In the genomic region with DNA sequence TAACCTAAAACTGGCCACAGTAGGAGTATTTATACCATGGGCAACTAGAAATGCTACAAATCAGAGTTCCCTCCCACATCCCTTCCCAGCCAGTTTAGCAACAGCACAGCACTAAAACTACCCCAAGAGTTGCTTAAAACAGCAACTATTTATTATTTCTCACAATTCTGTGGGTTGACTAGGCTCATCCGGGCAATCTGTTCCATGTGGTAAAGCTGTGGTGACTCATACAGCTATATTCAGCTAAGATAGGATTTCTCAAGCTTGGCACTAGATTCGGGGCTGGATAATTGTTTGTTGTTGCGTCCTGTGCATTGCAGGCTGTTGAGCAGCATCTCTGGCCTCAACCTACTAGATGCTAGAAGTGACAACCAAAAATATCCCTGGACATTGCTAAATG, we compare ENCODE assay signal across 8 cellular contexts. TPM values are rescaled to one million over a fixed set of nuclear protein-coding genes. Genes with fewer than 3 reads are reported as not detected.
A peak's percentile ranks its signal among the peaks of the same experiment; 100 is the strongest.
DNase-seq lines count a peak whose midpoint lies in the region; ATAC-seq, FAIRE-seq and TF ChIP-seq lines count a peak whose summit lies in the region.

No MANE protein-coding gene starts in this region.

- peak overlapping the region in 1 of 2 donors; percentile 31 for H3K27ac ChIP-seq in lung (ENCODE audit: low read depth in 1 of 2, low read length in 1 of 2)

- CTCF ChIA-PET in BJ (lab: Yijun Ruan, JAX): no interaction called here

- no peak for FAIRE-seq in GM19239 (lab: Jason Lieb, UNC)

- H3K4me3 ChIP-seq in BJ (ENCODE audit: low read depth, low read length) (no peak overlapping the region), adipocyte (ENCODE audit: low read length) (no peak overlapping the region), lung (no peak overlapping the region)

- H3K4me1 ChIP-seq in adipocyte (ENCODE audit: control insufficient read depth, insufficient read depth, low read length) (peaks cover 25% of the 10 kb centered on the region), lung (ENCODE audit: control insufficient read depth in 2 of 2, insufficient read depth in 2 of 2, low read length in 2 of 2) (no peaks in the 10 kb centered on the region)

- H3K9ac ChIP-seq in adipocyte (ENCODE audit: low read length): no peak overlapping the region

- H3K9me3 ChIP-seq in adipocyte (ENCODE audit: control insufficient read depth, low read length) (no peaks in the 10 kb centered on the region), lung (ENCODE audit: control insufficient read depth in 2 of 2, insufficient read depth in 1 of 2, low read length in 1 of 2) (no peaks in the 10 kb centered on the region)

- no peaks in the 10 kb centered on the region for H3K27me3 ChIP-seq in BJ (ENCODE audit: control insufficient read depth, insufficient read depth, low read length)
- H3K27me3 ChIP-seq in adipocyte (replicated peaks; ENCODE audit: control insufficient read depth, insufficient read depth, low read length): no peaks in the 10 kb centered on the region
- H3K27me3 ChIP-seq in lung (ENCODE audit: control insufficient read depth, insufficient read depth): no peaks in the 10 kb centered on the region

- peak; percentile 62 for DNase-seq in BJ (ENCODE audit: low read depth)
- DNase-seq in Kasumi-1 (lab: John Stamatoyannopoulos, UW): peak; percentile 74
- peak; percentile 92 for DNase-seq in adipocyte (ENCODE audit: low read depth)
- DNase-seq in lung (ENCODE audit: low spot score): no peak
- no peak for DNase-seq in GM19239 (ENCODE audit: insufficient read length, low spot score)

- POLR2A ChIA-PET in BJ (lab: Charles Lee): interaction anchor here (0.5 kb wide), 1 partner anchor 691 kb away, joined by 3 read pairs; no protein-coding TSS in a partner anchor

- TF ChIP-seq CTCF in BJ (IDR thresholded peaks at IDR 0.05; ENCODE audit: insufficient read depth, low read depth, low read length): no peak
- no peak for TF ChIP-seq CTCF in lung (IDR thresholded peaks at IDR 0.05; ENCODE audit: control extremely low read depth, extremely low read depth)

- WGBS in lung, 2 donors: 61 to 70% methylated on average over 3 of the region's 3 CpGs

- ATAC-seq in lung (ENCODE audit: insufficient read depth, low FRiP score) (peak; percentile 55), GM21423 (IDR thresholded peaks at IDR 0.05; ENCODE audit: unreplicated experiment) (no peak), GM18520 (IDR thresholded peaks at IDR 0.05; ENCODE audit: unreplicated experiment) (no peak), HG03565 (IDR thresholded peaks at IDR 0.05; ENCODE audit: unreplicated experiment) (no peak)

- H3K36me3 ChIP-seq in BJ (ENCODE audit: control insufficient read depth, insufficient read depth, low read length): no peaks in the 10 kb centered on the region
- no peaks in the 10 kb centered on the region for H3K36me3 ChIP-seq in adipocyte (ENCODE audit: control insufficient read depth, insufficient read depth, low read length, severe bottlenecking)
- no peaks in the 10 kb centered on the region for H3K36me3 ChIP-seq in lung (ENCODE audit: control insufficient read depth in 2 of 2, insufficient read depth in 2 of 2, low read length in 2 of 2)

RNA-seq across cellular contexts. Expression of a gene that starts 8.6 kb away (rescaled TPM):
- 9.5 and 14.2 TPM in 2 replicates for polyA plus RNA-seq in BJ (2011; rRNA removed)
- 20.5 and 25.8 TPM in 2 replicates for polyA minus RNA-seq in BJ (2011; rRNA and poly(A)+ RNA removed)
- 10 to 100 TPM; 27.7 to 37.6 TPM for total RNA-seq in lung
- 10 to 100 TPM; 12.1 to 16.0 TPM for polyA plus RNA-seq in lung

Comparison
In these comparisons a context has a peak if more than half of its experiments do, and no peak if none do; other contexts are left out.
1. DNase-seq: peak in BJ (single experiment), Kasumi-1 (2 of 2) and adipocyte (single experiment); none in lung (single experiment) and GM19239 (single experiment).